In genomic region chr4:17468638-17469221, GRCh38 we compare ENCODE assay signal across 8 cellular contexts. TPM values are rescaled to one million over a fixed set of nuclear protein-coding genes. Genes with fewer than 3 reads are reported as not detected.
DNase-seq lines count a peak whose midpoint lies in the region; ATAC-seq, FAIRE-seq and TF ChIP-seq lines count a peak whose summit lies in the region.

No MANE protein-coding gene starts in this region.

- no peak overlapping the region for H3K27ac Mint-ChIP-seq in astrocyte (ENCODE audit: unreplicated experiment)
- no peak overlapping the region for H3K27ac Mint-ChIP-seq in stimulated activated memory B cell treated with anti-CD40 and anti-IgM and Interleukin-4, amounts not matched to agents 10 μg/mL and 1 μg/mL and 100 μg/mL, for 72 hours

- no peak overlapping the region for H3K4me2 ChIP-seq in astrocyte (ENCODE audit: low read length)

- peak overlapping the region; percentile 31 for H2AFZ ChIP-seq in astrocyte (ENCODE audit: low read depth, low read length)

- DNase-seq in AG08396 (ENCODE audit: low spot score) (peak; percentile 35), H4 (ENCODE audit: low spot score) (peak; percentile 43), astrocyte (ENCODE audit: low read depth) (peak; percentile 21), left lung (no peak), GM10266 (ENCODE audit: extremely low spot score) (no peak), H54 (ENCODE audit: insufficient read length, low spot score) (no peak)

- no peaks in the 10 kb centered on the region for H3K79me2 ChIP-seq in astrocyte (ENCODE audit: insufficient read depth, low read length)

- no peaks in the 10 kb centered on the region for H3K27me3 ChIP-seq in astrocyte (ENCODE audit: insufficient read depth, low read length)
- no peaks in the 10 kb centered on the region for H3K27me3 ChIP-seq in left lung

- H3K4me1 ChIP-seq in astrocyte (ENCODE audit: insufficient read depth, low read length), result no peaks in the 10 kb centered on the region
- H3K4me1 ChIP-seq in left lung, result no peaks in the 10 kb centered on the region

- peaks cover 4% of the 10 kb centered on the region for H3K36me3 Mint-ChIP-seq in astrocyte (ENCODE audit: low read depth, unreplicated experiment)
- peaks cover 30% of the 10 kb centered on the region for H3K36me3 Mint-ChIP-seq in stimulated activated memory B cell treated with anti-CD40 and anti-IgM and Interleukin-4, amounts not matched to agents 10 μg/mL and 1 μg/mL and 100 μg/mL, for 72 hours

- no peaks in the 10 kb centered on the region for H3K27me3 Mint-ChIP-seq in astrocyte (ENCODE audit: low read depth, unreplicated experiment)
- H3K27me3 Mint-ChIP-seq in stimulated activated memory B cell treated with anti-CD40 and anti-IgM and Interleukin-4, amounts not matched to agents 10 μg/mL and 1 μg/mL and 100 μg/mL, for 72 hours, result no peaks in the 10 kb centered on the region

- FAIRE-seq in astrocyte (lab: Jason Lieb, UNC), result no peak
- FAIRE-seq in H54 (lab: Jason Lieb, UNC), result no peak

- TF ChIP-seq POLR2A in H54 (IDR thresholded peaks at IDR 0.05; ENCODE audit: low read depth, low read length), result no peak

- no peak overlapping the region for H3K9ac ChIP-seq in astrocyte (ENCODE audit: low read length)

- no peaks in the 10 kb centered on the region for H4K20me1 ChIP-seq in astrocyte (ENCODE audit: insufficient read depth, low read length)

- TF ChIP-seq CTCF in astrocyte (IDR thresholded peaks at IDR 0.05; ENCODE audit: insufficient read depth, low read depth, low read length) (peak; percentile 25), left lung (IDR thresholded peaks at IDR 0.05) (peak; percentile 19 to 38), GM10266 (IDR thresholded peaks at IDR 0.05; ENCODE audit: control insufficient read depth, insufficient read depth, low read depth, missing control alignments) (no peak)

- intact Hi-C loops in left lung (cut with DNase I), result no loop called here

- ATAC-seq in left lung, result no peak
- no peak for ATAC-seq in stimulated activated memory B cell treated with anti-CD40 and anti-IgM and Interleukin-4, amounts not matched to agents 10 μg/mL and 1 μg/mL and 100 μg/mL, for 72 hours
- no peak for ATAC-seq in HG03342 (IDR thresholded peaks at IDR 0.05; ENCODE audit: unreplicated experiment)

- no peaks in the 10 kb centered on the region for H3K4me1 Mint-ChIP-seq in astrocyte (ENCODE audit: low read depth, unreplicated experiment)
- peaks cover 9% of the 10 kb centered on the region for H3K4me1 Mint-ChIP-seq in stimulated activated memory B cell treated with anti-CD40 and anti-IgM and Interleukin-4, amounts not matched to agents 10 μg/mL and 1 μg/mL and 100 μg/mL, for 72 hours

- H3K9me3 ChIP-seq in astrocyte (ENCODE audit: insufficient read depth, low read depth, low read length), result no peaks in the 10 kb centered on the region
- H3K9me3 ChIP-seq in left lung, result no peaks in the 10 kb centered on the region

- no peaks in the 10 kb centered on the region for H3K9me3 Mint-ChIP-seq in astrocyte (ENCODE audit: unreplicated experiment)
- H3K9me3 Mint-ChIP-seq in stimulated activated memory B cell treated with anti-CD40 and anti-IgM and Interleukin-4, amounts not matched to agents 10 μg/mL and 1 μg/mL and 100 μg/mL, for 72 hours, result no peaks in the 10 kb centered on the region

- no peak overlapping the region for H3K4me3 Mint-ChIP-seq in astrocyte (ENCODE audit: unreplicated experiment)
- H3K4me3 Mint-ChIP-seq in stimulated activated memory B cell treated with anti-CD40 and anti-IgM and Interleukin-4, amounts not matched to agents 10 μg/mL and 1 μg/mL and 100 μg/mL, for 72 hours, result no peak overlapping the region

- H3K27ac ChIP-seq in astrocyte (ENCODE audit: low read depth, low read length), result no peak overlapping the region
- no peak overlapping the region for H3K27ac ChIP-seq in left lung

- no peaks in the 10 kb centered on the region for H3K36me3 ChIP-seq in astrocyte (ENCODE audit: insufficient read depth, low read length)
- H3K36me3 ChIP-seq in left lung, result no peaks in the 10 kb centered on the region

- no peak overlapping the region for H3K4me3 ChIP-seq in astrocyte (ENCODE audit: insufficient read depth, low read depth, low read length)
- no peak overlapping the region for H3K4me3 ChIP-seq in left lung

RNA-seq across cellular contexts. Expression of gene QDPR, which starts 43.2 kb away (rescaled TPM):
- total RNA-seq in H4 (2014; rRNA removed; shearing (Covaris generic)), result 25.2 and 25.8 TPM in 2 replicates
- total RNA-seq in astrocyte (49.8 and 53.6 TPM in 2 replicates), left lung (10 to 100 TPM; 40.0 to 43.0 TPM)

RNA-seq across cellular contexts. Expression of gene CLRN2, which starts 46.2 kb away (rescaled TPM):
- total RNA-seq in H4 (2014; rRNA removed; shearing (Covaris generic)), result not detected in 2 replicates
- total RNA-seq in astrocyte, result not detected in 2 replicates
- total RNA-seq in left lung, result not detected

Comparison
In these comparisons a context has a peak if more than half of its experiments do, and no peak if none do; other contexts are left out.
1. DNase-seq: peak in AG08396 (single experiment), H4 (single experiment) and astrocyte (single experiment); none in left lung (0 of 2), GM10266 (single experiment) and H54 (single experiment).